Comparison of ENCODE assay signal across 7 cellular contexts in genomic region chr11:3984896-3985295, GRCh38.
DNase-seq lines count a peak whose midpoint lies in the region; ATAC-seq and TF ChIP-seq lines count a peak whose summit lies in the region.

No MANE protein-coding gene starts in this region.

- TF ChIP-seq POLR2A in erythroblast (IDR thresholded peaks at IDR 0.05; ENCODE audit: low read length) = no peak

- DNase-seq in NCI-H69 (lab: John Stamatoyannopoulos, UW) = peak; percentile 18
- DNase-seq in activated CD8-positive, alpha-beta memory T cell treated with anti-CD3 and anti-CD28 coated beads, Interleukin-2, amount 50 U/mL, for 24 hours (ENCODE audit: extremely low read depth) = peak; percentile 4
- peak; percentile 71 to 79 for DNase-seq in erythroblast (lab: John Stamatoyannopoulos, UW)
- peak; percentile 13 to 14 for DNase-seq in stimulated activated CD8-positive, alpha-beta memory T cell treated with anti-CD3 and anti-CD28 coated beads, Interleukin-2, amount 100 ng/mL, for 48 hours (ENCODE audit: low read depth in 2 of 2)
- DNase-seq in T1000 (lab: John Stamatoyannopoulos, UW) = no peak
- DNase-seq in central memory CD4-positive, alpha-beta T cell = no peak

- ATAC-seq in HG03095 (IDR thresholded peaks at IDR 0.05; ENCODE audit: unreplicated experiment) = no peak

Comparison
In these comparisons a context has a peak if more than half of its experiments do, and no peak if none do; other contexts are left out.
1. DNase-seq: peak in NCI-H69 (single experiment), activated CD8-positive, alpha-beta memory T cell treated with anti-CD3 and anti-CD28 coated beads, Interleukin-2, amount 50 U/mL, for 24 hours (single experiment), erythroblast (2 of 2) and stimulated activated CD8-positive, alpha-beta memory T cell treated with anti-CD3 and anti-CD28 coated beads, Interleukin-2, amount 100 ng/mL, for 48 hours (2 of 2); none in T1000 (single experiment) and central memory CD4-positive, alpha-beta T cell (single experiment).